ENCODE assay signal across 9 cellular contexts in the genomic region with DNA sequence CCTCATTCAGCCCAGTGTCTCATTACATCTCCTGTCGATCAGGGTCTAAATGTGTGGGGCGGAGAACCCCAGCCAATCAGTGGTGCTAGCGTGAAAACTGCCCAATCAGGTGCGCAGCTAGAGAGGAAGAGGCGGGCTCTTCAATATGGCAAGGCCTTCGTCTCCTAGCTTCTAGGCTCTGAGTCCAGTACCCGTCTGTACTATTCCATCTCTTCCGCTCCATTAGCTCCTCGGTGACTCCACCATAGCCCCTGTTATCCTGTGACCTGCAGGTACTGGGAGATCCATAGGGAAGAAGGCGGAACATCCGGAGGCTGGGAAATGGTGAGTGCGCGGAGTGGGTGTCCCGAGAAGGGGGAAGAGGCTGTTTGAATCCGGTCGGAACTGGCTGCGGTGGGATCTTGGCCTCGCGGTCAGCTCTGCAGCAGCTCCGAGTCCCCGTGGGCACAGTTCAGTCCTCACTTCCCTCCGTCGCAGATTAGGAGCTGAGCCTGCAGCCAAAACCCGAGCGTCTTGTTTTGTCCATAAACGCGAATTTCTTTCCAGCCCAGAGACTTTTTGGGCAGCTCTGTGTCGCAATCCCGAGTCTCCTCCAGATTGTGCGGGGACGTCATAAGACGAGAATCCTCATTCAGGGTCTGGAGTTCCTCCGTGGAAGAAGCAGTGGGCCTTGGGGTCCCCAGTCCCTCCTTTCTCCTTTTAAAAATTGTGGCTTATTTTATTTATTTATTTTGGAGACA. TPM values are rescaled to one million over a fixed set of nuclear protein-coding genes. Genes with fewer than 3 reads are reported as not detected.
A peak's percentile ranks its signal among the peaks of the same experiment; 100 is the strongest.
DNase-seq lines count a peak whose midpoint lies in the region; ATAC-seq and TF ChIP-seq lines count a peak whose summit lies in the region.
"Had no signal": no experiment of that assay in that cellular context is flagged by ENCODE, and none has a peak within 500 bp of the region (broad histone marks: within the 10 kb centered on the region; RNA-seq: fewer than 3 reads in every experiment).

A gene (plus strand): TSS at position 134 of the 740 bp plus-strand sequence. CDS start 188 bp downstream, at position 322.

- peak within 1 kb of the TSS; percentile 84 for H3K9ac ChIP-seq in muscle layer of colon (ENCODE audit: low read length)

- H3K27ac ChIP-seq in muscle layer of colon (ENCODE audit: low read depth, low read length) (peak within 1 kb of the TSS; percentile 36), tibial nerve (peak within 1 kb of the TSS in 3 of 4 donors; percentile 44 to 82 (median 58))

- H3K27ac Mint-ChIP-seq in central memory CD8-positive, alpha-beta T cell (ENCODE audit: low read depth): peak within 1 kb of the TSS; percentile 29
- H3K27ac Mint-ChIP-seq: natural killer cell treated with Interleukin-12 subunit alpha and Interleukin-12 subunit beta and Interleukin-15 and Interleukin-18, amount 100 ng/mL, for 72 hours had no signal

- peak in 1 of 2 donors; percentile 71 for TF ChIP-seq EP300 in tibial nerve (IDR thresholded peaks at IDR 0.05)

- peaks cover 6% of the 10 kb centered on the region for H3K4me1 ChIP-seq in muscle layer of colon (ENCODE audit: insufficient read depth, low read length)
- H3K4me1 ChIP-seq in tibial nerve: peaks cover 0 to 7% (median 0%) of the 10 kb centered on the region in 4 donors

- WGBS in tibial nerve, 2 donors: 20 to 34% methylated on average over 28 to 33 of the region's 33 CpGs

- no peaks in the 10 kb centered on the region for H3K36me3 Mint-ChIP-seq in central memory CD8-positive, alpha-beta T cell (ENCODE audit: insufficient read depth)

- no peaks in the 10 kb centered on the region for H3K27me3 Mint-ChIP-seq in central memory CD8-positive, alpha-beta T cell
- H3K27me3 Mint-ChIP-seq: natural killer cell treated with Interleukin-12 subunit alpha and Interleukin-12 subunit beta and Interleukin-15 and Interleukin-18, amount 100 ng/mL, for 72 hours had no signal

- H3K4me1 Mint-ChIP-seq in central memory CD8-positive, alpha-beta T cell: no peaks in the 10 kb centered on the region

- H3K27me3 ChIP-seq in muscle layer of colon (ENCODE audit: control insufficient read depth in 1 of 2, insufficient read depth in 2 of 2, low read length in 2 of 2): no peaks in the 10 kb centered on the region
- H3K27me3 ChIP-seq in tibial nerve: no peaks in the 10 kb centered on the region

- H3K9me3 ChIP-seq in muscle layer of colon (ENCODE audit: low read length) (no peaks in the 10 kb centered on the region), tibial nerve (peaks cover 0 to 22% (median 0%) of the 10 kb centered on the region in 4 donors)

- peak within 1 kb of the TSS; percentile 44 for H3K4me3 Mint-ChIP-seq in central memory CD8-positive, alpha-beta T cell
- H3K4me3 Mint-ChIP-seq: natural killer cell treated with Interleukin-12 subunit alpha and Interleukin-12 subunit beta and Interleukin-15 and Interleukin-18, amount 100 ng/mL, for 72 hours had no signal

- peak; percentile 43 for ATAC-seq in central memory CD8-positive, alpha-beta T cell (replicated peaks; ENCODE audit: extremely low read depth, poor library complexity, severe bottlenecking)

- no peaks in the 10 kb centered on the region for H3K36me3 ChIP-seq in muscle layer of colon (ENCODE audit: insufficient read depth, low read length)
- H3K36me3 ChIP-seq in tibial nerve: no peaks in the 10 kb centered on the region

- no peak for TF ChIP-seq CTCF in tibial nerve (IDR thresholded peaks at IDR 0.05)

- DNase-seq in activated T-cell treated with anti-CD3 and anti-CD28 coated beads for 1 hour (ENCODE audit: low read depth) (peak; percentile 10), tibial nerve (ENCODE audit: low spot score in 2 of 2) (peak; percentile 54 to 76), AG08395 (ENCODE audit: low spot score) (no peak), NK-92 (lab: John Stamatoyannopoulos, UW; ENCODE audit: unreplicated experiment) (no peak), NCI-H345 treated with DMSO at 0.1 percent for 48 hours (lab: John Stamatoyannopoulos, UW; ENCODE audit: unreplicated experiment) (no peak)
- DNase-seq in activated T-cell treated with anti-CD3 and anti-CD28 coated beads, Interleukin-2, amount 50 U/mL, for 1 hour: no peak
- DNase-seq in central memory CD8-positive, alpha-beta T cell (ENCODE audit: low spot score in 2 of 2): no peak

- peak within 1 kb of the TSS; percentile 50 to 84 for H3K4me3 ChIP-seq in muscle layer of colon (ENCODE audit: low read depth in 1 of 2, low read length in 2 of 2)
- H3K4me3 ChIP-seq in tibial nerve: peak within 1 kb of the TSS; percentile 15 to 54 (median 40)

- peak in 1 of 2 donors; percentile 58 for TF ChIP-seq POLR2A in tibial nerve (IDR thresholded peaks at IDR 0.05)

- peaks cover 21% of the 10 kb centered on the region for H3K9me3 Mint-ChIP-seq in central memory CD8-positive, alpha-beta T cell

RNA-seq across cellular contexts. Expression of the gene that starts here (rescaled TPM):
- total RNA-seq in tibial nerve: 10 to 100 TPM in 1 of 4 donors, 1 to 10 TPM in 3; 3.9 to 14.9 (median 5.3) TPM

Comparison
In these comparisons a context has a peak if more than half of its experiments do, and no peak if none do; other contexts are left out.
1. DNase-seq: peak in activated T-cell treated with anti-CD3 and anti-CD28 coated beads for 1 hour (single experiment) and tibial nerve (2 of 2); none in activated T-cell treated with anti-CD3 and anti-CD28 coated beads, Interleukin-2, amount 50 U/mL, for 1 hour (single experiment), central memory CD8-positive, alpha-beta T cell (0 of 2), AG08395 (single experiment), NK-92 (single experiment) and NCI-H345 treated with DMSO at 0.1 percent for 48 hours (single experiment).